13 cellular contexts compared by ENCODE assay signal in the genomic region with DNA sequence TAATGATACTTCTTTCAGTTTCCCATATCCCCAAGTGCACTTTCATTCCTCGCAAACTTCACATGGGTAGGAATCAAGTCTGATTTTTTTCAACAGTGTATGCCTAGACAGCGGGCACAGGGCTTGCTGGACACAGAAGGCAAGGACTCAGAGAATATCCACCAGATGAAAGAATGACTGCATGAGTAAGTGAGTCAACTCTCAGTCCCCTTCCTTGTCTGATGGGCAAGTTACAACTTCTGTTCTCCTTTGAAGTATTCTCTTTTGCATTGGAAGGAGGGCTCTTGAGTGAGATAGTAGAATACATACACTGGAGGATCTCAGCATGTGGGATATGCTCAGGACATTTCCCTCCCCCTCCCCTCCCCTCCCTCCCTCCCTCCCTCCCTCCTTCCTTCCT. TPM values are rescaled to one million over a fixed set of nuclear protein-coding genes. Genes with fewer than 3 reads are reported as not detected.
DNase-seq lines count a peak whose midpoint lies in the region; ATAC-seq, FAIRE-seq and TF ChIP-seq lines count a peak whose summit lies in the region.
"Had no signal": no experiment of that assay in that cellular context is flagged by ENCODE, and none has a peak within 500 bp of the region (broad histone marks: within the 10 kb centered on the region; RNA-seq: fewer than 3 reads in every experiment).

No MANE protein-coding gene starts in this region.

- dilution Hi-C loops in keratinocyte (cut with MboI; ENCODE audit: extremely low pct_ligation_motif_present, low sequenced_read_pairs): no loop called here

- ATAC-seq in HG02798 (IDR thresholded peaks at IDR 0.05; ENCODE audit: poor library complexity, unreplicated experiment): no peak
- ATAC-seq: body of pancreas, GM23338 had no signal

- peak overlapping the region; percentile 81 for H3K9ac ChIP-seq in keratinocyte (ENCODE audit: control insufficient read depth, extremely low read depth, insufficient read depth, low read length)

- FAIRE-seq in keratinocyte (lab: Jason Lieb, UNC): no peak
- FAIRE-seq: A204.1, frontal cortex had no signal

- peaks cover 24% of the 10 kb centered on the region for H3K4me1 ChIP-seq in keratinocyte (ENCODE audit: control insufficient read depth, extremely low read depth, insufficient read depth, low read length)
- peaks cover 16 to 22% of the 10 kb centered on the region in 2 donors for H3K4me1 ChIP-seq in thyroid gland

- no peaks in the 10 kb centered on the region for H3K9me3 ChIP-seq in keratinocyte (ENCODE audit: control insufficient read depth, low read depth, low read length)
- no peaks in the 10 kb centered on the region for H3K9me3 ChIP-seq in thyroid gland
- H3K9me3 ChIP-seq: body of pancreas had no signal

- in situ Hi-C loops in astrocyte of the spinal cord (cut with HindIII; ENCODE audit: low sequenced_read_pairs): no loop called here

- intact Hi-C loops in thyroid gland (cut with DNase I): no loop called here

- H3K36me3 ChIP-seq in keratinocyte (ENCODE audit: control insufficient read depth in 2 of 2, extremely low read depth in 1 of 2, insufficient read depth in 2 of 2, low read length in 2 of 2) (no peaks in the 10 kb centered on the region), thyroid gland (no peaks in the 10 kb centered on the region)

- TF ChIP-seq CTCF in astrocyte of the spinal cord (IDR thresholded peaks at IDR 0.05; ENCODE audit: low read depth, low read length) (no peak), keratinocyte (optimal IDR thresholded peaks at IDR 0.05 in 1 of 3, IDR thresholded peaks at IDR 0.05 in 1 of 3, conservative IDR thresholded peaks at IDR 0.05 in 1 of 3; ENCODE audit: extremely low read depth in 1 of 3, insufficient read depth in 2 of 3, low read length in 3 of 3) (no peak), thyroid gland (IDR thresholded peaks at IDR 0.05) (no peak)

- no peak for TF ChIP-seq POLR2A in thyroid gland (IDR thresholded peaks at IDR 0.05)

- peak overlapping the region; percentile 93 for H2AFZ ChIP-seq in keratinocyte (ENCODE audit: control insufficient read depth, low read length)
- H2AFZ ChIP-seq: GM23338 had no signal

- H3K4me3 ChIP-seq in astrocyte of the spinal cord (ENCODE audit: low read depth, low read length): peak overlapping the region; percentile 1
- peak overlapping the region; percentile 33 to 72 (median 61) for H3K4me3 ChIP-seq in keratinocyte (ENCODE audit: control insufficient read depth in 2 of 3, extremely low read depth in 1 of 3, insufficient read depth in 2 of 3, low read depth in 1 of 3, low read length in 3 of 3)
- H3K4me3 ChIP-seq in thyroid gland (replicated peaks in 1 of 3): peak overlapping the region in 1 of 3 donors; percentile 12
- H3K4me3 ChIP-seq: body of pancreas, GM23338 had no signal

- H3K27me3 ChIP-seq in keratinocyte (ENCODE audit: control insufficient read depth, extremely low read depth, insufficient read depth, low read length) (no peaks in the 10 kb centered on the region), thyroid gland (no peaks in the 10 kb centered on the region)
- H3K27me3 ChIP-seq: body of pancreas had no signal

- no peaks in the 10 kb centered on the region for H3K9me1 ChIP-seq in keratinocyte (ENCODE audit: control insufficient read depth, extremely low read depth, insufficient read depth, low read length)

- H3K27ac ChIP-seq in keratinocyte (ENCODE audit: control insufficient read depth, insufficient read depth, low read length) (peak overlapping the region; percentile 95), thyroid gland (peak overlapping the region; percentile 47 to 81 (median 60))

- 67 to 72% methylated on average over 2 of the region's 2 CpGs for WGBS in thyroid gland, 2 donors

- H3K79me2 ChIP-seq in keratinocyte (ENCODE audit: control insufficient read depth, insufficient read depth, low read length): peaks cover 8% of the 10 kb centered on the region

- DNase-seq in SKM-1 (lab: John Stamatoyannopoulos, UW; ENCODE audit: unreplicated experiment): peak; percentile 14
- DNase-seq in SKM-1 treated with dmso at 0.1 percent for 144 hours (lab: John Stamatoyannopoulos, UW; ENCODE audit: unreplicated experiment): no peak
- DNase-seq in astrocyte of the spinal cord (ENCODE audit: low read depth, low spot score): peak; percentile 20
- no peak for DNase-seq in keratinocyte (ENCODE audit: low read depth, low spot score)
- DNase-seq in thyroid gland: no peak
- DNase-seq in OCI-M2 (lab: John Stamatoyannopoulos, UW; ENCODE audit: unreplicated experiment): no peak
- no peak for DNase-seq in GM19238 (ENCODE audit: insufficient read length, low spot score)
- DNase-seq: body of pancreas; stimulated activated naive CD4-positive, alpha-beta T cell had no signal

- H4K20me1 ChIP-seq in keratinocyte (ENCODE audit: control insufficient read depth, extremely low read depth, insufficient read depth, low read length): no peaks in the 10 kb centered on the region

- H3K4me2 ChIP-seq in keratinocyte (ENCODE audit: control insufficient read depth, extremely low read depth, insufficient read depth, low read depth, low read length): peak overlapping the region; percentile 94
- H3K4me2 ChIP-seq: GM23338 had no signal

RNA-seq across cellular contexts. Expression of gene SQOR, which starts 3.0 kb away (rescaled TPM):
- polyA plus RNA-seq in keratinocyte: 117 to 140 TPM (median 124 TPM) in 3 replicates
- polyA plus RNA-seq in keratinocyte (2011; ENCODE audit: low read depth): 152 TPM
- 107 and 149 TPM in 2 replicates for polyA plus RNA-seq in keratinocyte (2011; cell fraction: cytosol; rRNA removed)
- polyA plus RNA-seq in keratinocyte (2011; cell fraction: nucleus; rRNA removed): 92.0 and 98.4 TPM in 2 replicates
- polyA plus RNA-seq in keratinocyte (2012; ENCODE audit: low replicate concordance): 72.9 and 89.8 TPM in 2 replicates
- polyA minus RNA-seq in keratinocyte: 57.3 to 116 TPM (median 95.8 TPM) in 3 replicates
- polyA minus RNA-seq in keratinocyte (2011; cell fraction: cytosol; rRNA and poly(A)+ RNA removed): 92.5 TPM
- 47.6 and 69.2 TPM in 2 replicates for polyA minus RNA-seq in keratinocyte (2011; cell fraction: nucleus; rRNA and poly(A)+ RNA removed)
- total RNA-seq in thyroid gland: 10 to 100 TPM; 49.8 to 56.6 (median 55.2) TPM
- total RNA-seq: GM23338 had no signal

RNA-seq across cellular contexts. Expression of gene BLOC1S6, which starts 44.7 kb away (rescaled TPM):
- 9.4 to 15.5 TPM (median 10.9 TPM) in 3 replicates for polyA plus RNA-seq in keratinocyte
- 34.1 TPM for polyA plus RNA-seq in keratinocyte (2011; ENCODE audit: low read depth)
- 12.8 and 15.1 TPM in 2 replicates for polyA plus RNA-seq in keratinocyte (2011; cell fraction: cytosol; rRNA removed)
- 8.5 and 9.9 TPM in 2 replicates for polyA plus RNA-seq in keratinocyte (2011; cell fraction: nucleus; rRNA removed)
- 23.4 and 23.9 TPM in 2 replicates for polyA plus RNA-seq in keratinocyte (2012; ENCODE audit: low replicate concordance)
- 4.8 to 11.2 TPM (median 10.6 TPM) in 3 replicates for polyA minus RNA-seq in keratinocyte
- 25.1 TPM for polyA minus RNA-seq in keratinocyte (2011; cell fraction: cytosol; rRNA and poly(A)+ RNA removed)
- 5.2 and 8.1 TPM in 2 replicates for polyA minus RNA-seq in keratinocyte (2011; cell fraction: nucleus; rRNA and poly(A)+ RNA removed)
- 10 to 100 TPM; 59.7 to 88.7 (median 82.6) TPM for total RNA-seq in thyroid gland

Comparison
In these comparisons a context has a peak if more than half of its experiments do, and no peak if none do; other contexts are left out.
1. DNase-seq: peak in SKM-1 (single experiment) and astrocyte of the spinal cord (single experiment); none in SKM-1 treated with dmso at 0.1 percent for 144 hours (single experiment), keratinocyte (single experiment), thyroid gland (0 of 2), OCI-M2 (single experiment) and GM19238 (single experiment).